In the genomic region with DNA sequence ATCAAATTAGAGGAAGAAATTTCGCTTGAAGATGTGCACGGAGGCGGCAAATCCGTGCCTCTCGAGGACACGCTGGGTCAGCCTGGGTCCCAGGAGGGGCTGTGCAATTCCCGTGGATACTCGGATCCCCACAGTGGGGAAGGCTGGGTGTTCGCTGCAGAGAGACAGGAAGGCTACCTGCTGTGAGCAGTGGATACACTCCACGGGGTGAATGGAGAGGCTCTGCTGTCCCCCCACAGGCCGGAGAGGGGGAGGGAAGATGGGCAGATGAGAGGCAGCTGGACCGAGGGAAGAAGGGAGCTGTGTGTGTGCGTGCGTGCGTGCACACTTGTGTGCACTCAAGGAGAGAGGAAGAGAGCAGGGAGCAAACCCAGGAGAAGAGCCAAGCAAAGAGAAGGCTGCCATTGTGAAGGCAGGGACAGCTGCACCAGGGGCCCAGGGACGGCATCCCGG, we compare ENCODE assay signal across 11 cellular contexts. TPM values are rescaled to one million over a fixed set of nuclear protein-coding genes. Genes with fewer than 3 reads are reported as not detected.
A peak's percentile ranks its signal among the peaks of the same experiment; 100 is the strongest.
DNase-seq lines count a peak whose midpoint lies in the region; ATAC-seq and TF ChIP-seq lines count a peak whose summit lies in the region.
"Had no signal": no experiment of that assay in that cellular context is flagged by ENCODE, and none has a peak within 500 bp of the region (broad histone marks: within the 10 kb centered on the region; RNA-seq: fewer than 3 reads in every experiment).

No MANE protein-coding gene starts in this region.

- H3K36me3 Mint-ChIP-seq in central memory CD8-positive, alpha-beta T cell (ENCODE audit: insufficient read depth) = peaks cover 8% of the 10 kb centered on the region

- H3K27me3 Mint-ChIP-seq in central memory CD8-positive, alpha-beta T cell = no peaks in the 10 kb centered on the region

- DNase-seq in central memory CD8-positive, alpha-beta T cell (ENCODE audit: low spot score in 2 of 2) = no peak
- DNase-seq in NCI-H1048 (lab: John Stamatoyannopoulos, UW) (no peak), prostate gland (ENCODE audit: low spot score) (no peak), hepatic stellate cell (ENCODE audit: low spot score) (no peak)
- DNase-seq: H7, IMR-90, PC-3 had no signal

- no peaks in the 10 kb centered on the region for H3K9me3 Mint-ChIP-seq in central memory CD8-positive, alpha-beta T cell

- intact Hi-C loops in prostate gland (cut with DNase I) = loop anchor here (5.0 to 10.0 kb wide), 2 partner anchors 197 to 894 kb away; no protein-coding TSS in a partner anchor

- H3K4me1 ChIP-seq in neutrophil (ENCODE audit: control insufficient read depth in 1 of 2, insufficient read depth in 1 of 2, low read depth in 1 of 2, low read length in 1 of 2) (peaks cover 69 to 82% of the 10 kb centered on the region in 2 experiments), prostate gland (replicated peaks) (no peaks in the 10 kb centered on the region)

- TF ChIP-seq POLR2A in GM18505 (IDR thresholded peaks at IDR 0.05; ENCODE audit: borderline replicate concordance, extremely low read depth, insufficient read depth, insufficient read length) = no peak
- no peak for TF ChIP-seq POLR2A in prostate gland (IDR thresholded peaks at IDR 0.05)

- peaks cover 31% of the 10 kb centered on the region for H3K36me3 ChIP-seq in neutrophil
- H3K36me3 ChIP-seq in prostate gland = no peaks in the 10 kb centered on the region

- peak overlapping the region; percentile 95 for H3K27ac Mint-ChIP-seq in central memory CD8-positive, alpha-beta T cell (ENCODE audit: low read depth)

- ATAC-seq in GM18505 (IDR thresholded peaks at IDR 0.05; ENCODE audit: unreplicated experiment) (peak; percentile 5), HG03280 (IDR thresholded peaks at IDR 0.05; ENCODE audit: unreplicated experiment) (peak; percentile 14), GM19328 (IDR thresholded peaks at IDR 0.05; ENCODE audit: unreplicated experiment) (no peak)
- ATAC-seq in central memory CD8-positive, alpha-beta T cell (replicated peaks; ENCODE audit: extremely low read depth, poor library complexity, severe bottlenecking) = no peak
- ATAC-seq: PC-3 had no signal

- H3K4me3 ChIP-seq in neutrophil (ENCODE audit: low read depth in 1 of 2, low read length in 1 of 2) (peak overlapping the region; percentile 60 to 75), prostate gland (no peak overlapping the region)

- H3K27ac ChIP-seq in neutrophil = peak overlapping the region; percentile 99
- no peak overlapping the region for H3K27ac ChIP-seq in prostate gland

- H3K9me3 ChIP-seq in neutrophil (no peaks in the 10 kb centered on the region), prostate gland (no peaks in the 10 kb centered on the region)

- 80% methylated on average over 17 of the region's 17 CpGs for WGBS in prostate gland

- peaks cover 18% of the 10 kb centered on the region for H3K4me1 Mint-ChIP-seq in central memory CD8-positive, alpha-beta T cell

- H3K4me3 Mint-ChIP-seq in central memory CD8-positive, alpha-beta T cell = peak overlapping the region; percentile 73

- TF ChIP-seq CTCF in neutrophil (IDR thresholded peaks at IDR 0.05) = no peak
- TF ChIP-seq CTCF in prostate gland (IDR thresholded peaks at IDR 0.05) = no peak

- H3K27me3 ChIP-seq in neutrophil (no peaks in the 10 kb centered on the region), prostate gland (replicated peaks; ENCODE audit: insufficient read depth) (no peaks in the 10 kb centered on the region)

RNA-seq across cellular contexts. Expression of gene SULF2, which starts 57.3 kb away (rescaled TPM):
- total RNA-seq in prostate gland = 10 to 100 TPM; 43.6 to 82.0 TPM

Comparison
In these comparisons a context has a peak if more than half of its experiments do, and no peak if none do; other contexts are left out.
1. ATAC-seq: peak in GM18505 (single experiment) and HG03280 (single experiment); none in central memory CD8-positive, alpha-beta T cell (single experiment) and GM19328 (single experiment).
2. H3K4me3 ChIP-seq: peak in neutrophil (2 of 2); none in prostate gland (0 of 2).